In genomic region chr4:69181519-69181918, GRCh38 we compare ENCODE assay signal across 4 cellular contexts. TPM values are rescaled to one million over a fixed set of nuclear protein-coding genes. Genes with fewer than 3 reads are reported as not detected.
"Had no signal": no experiment of that assay in that cellular context is flagged by ENCODE, and none has a peak within 500 bp of the region (broad histone marks: within the 10 kb centered on the region; RNA-seq: fewer than 3 reads in every experiment).

No MANE protein-coding gene starts in this region.

RNA-seq across cellular contexts. Expression of gene UGT2B11, which starts 33.0 kb away (rescaled TPM):
- total RNA-seq: LHCN-M2, M059J, MCF 10A, NCI-H460 had no signal
